ENCODE assay signal across 24 cellular contexts in genomic region chr17:64153565-64153964, GRCh38.
"Had no signal": no experiment of that assay in that cellular context is flagged by ENCODE, and none has a peak within 500 bp of the region (broad histone marks: within the 10 kb centered on the region; RNA-seq: fewer than 3 reads in every experiment).

No MANE protein-coding gene starts in this region.

- H3K27ac ChIP-seq: colonic mucosa, ovary, transverse colon had no signal

- H3K4me1 Mint-ChIP-seq: activated naive CD8-positive, alpha-beta T cell treated with anti-CD3 and anti-CD28 coated beads, Interleukin-2, amount 50 U/mL, for 24 hours had no signal

- H3K36me3 ChIP-seq: colonic mucosa, ovary had no signal

- H3K27ac Mint-ChIP-seq: activated CD4-positive, alpha-beta T cell treated with anti-CD3 and anti-CD28 coated beads, Interleukin-2, amount 10 ng/mL, durations not matched to agents 24 days and 14 days; activated CD8-positive, alpha-beta T cell treated with anti-CD3 and anti-CD28 coated beads for 36 hours; activated naive CD4-positive, alpha-beta T cell treated with anti-CD3 and anti-CD28 coated beads, Interleukin-2, amount 10 ng/mL, durations not matched to agents 7 days and 5 days; activated naive CD8-positive, alpha-beta T cell treated with anti-CD3 and anti-CD28 coated beads, Interleukin-2, amount 50 U/mL, for 24 hours; naive thymus-derived CD4-positive, alpha-beta T cell; T-cell had no signal

- H3K4me3 ChIP-seq: colonic mucosa, esophagus squamous epithelium, left lung, mucosa of descending colon, ovary, transverse colon had no signal

- DNase-seq: activated CD4-positive, alpha-beta T cell treated with anti-CD3 and anti-CD28 coated beads, Interleukin-2, amount 10 ng/mL, durations not matched to agents 24 days and 14 days; activated CD8-positive, alpha-beta memory T cell treated with anti-CD3 and anti-CD28 coated beads, Interleukin-2, amount 50 U/mL, for 4 hours; activated CD8-positive, alpha-beta T cell treated with anti-CD3 and anti-CD28 coated beads for 36 hours; activated naive CD4-positive, alpha-beta T cell treated with anti-CD3 and anti-CD28 coated beads, Interleukin-2, amount 10 ng/mL, durations not matched to agents 7 days and 5 days; activated naive CD8-positive, alpha-beta T cell treated with anti-CD3 and anti-CD28 coated beads, Interleukin-2, amount 50 U/mL, for 24 hours; activated T-cell treated with anti-CD3 and anti-CD28 coated beads, Interleukin-2, amount 50 U/mL, for 4 hours; anterior cingulate cortex; colonic mucosa; effector CD8-positive, alpha-beta T cell; esophagus squamous epithelium; glutamatergic neuron; left lung; mucosa of descending colon; ovary; stimulated activated CD4-positive, alpha-beta T cell treated with anti-CD3 and anti-CD28 coated beads, Interleukin-12 subunit alpha, Interleukin-12 subunit beta, amount 100 ng/mL, for 4 hours; stimulated activated CD4-positive, alpha-beta T cell treated with anti-CD3 and anti-CD28 coated beads, Interleukin-1b, Interleukin-23, amount 100 ng/mL, for 48 hours; stimulated activated CD8-positive, alpha-beta memory T cell treated with anti-CD3 and anti-CD28 coated beads, Interleukin-4, amount 100 ng/mL, for 48 hours; stimulated activated naive CD4-positive, alpha-beta T cell; T-cell; T-helper 9 cell; transverse colon had no signal

- ATAC-seq: activated CD8-positive, alpha-beta T cell treated with anti-CD3 and anti-CD28 coated beads for 36 hours; activated naive CD8-positive, alpha-beta T cell treated with anti-CD3 and anti-CD28 coated beads, Interleukin-2, amount 50 U/mL, for 24 hours; activated T-cell treated with anti-CD3 and anti-CD28 coated beads, Interleukin-2, amount 50 U/mL, for 4 hours; mucosa of descending colon; naive thymus-derived CD4-positive, alpha-beta T cell; SK-N-SH treated with all-trans-retinoic acid at 6 μM for 48 hours; T-cell had no signal

- H3K9me3 Mint-ChIP-seq: activated CD4-positive, alpha-beta T cell treated with anti-CD3 and anti-CD28 coated beads, Interleukin-2, amount 10 ng/mL, durations not matched to agents 24 days and 14 days; activated CD8-positive, alpha-beta T cell treated with anti-CD3 and anti-CD28 coated beads for 36 hours; activated naive CD4-positive, alpha-beta T cell treated with anti-CD3 and anti-CD28 coated beads, Interleukin-2, amount 10 ng/mL, durations not matched to agents 7 days and 5 days; activated naive CD8-positive, alpha-beta T cell treated with anti-CD3 and anti-CD28 coated beads, Interleukin-2, amount 50 U/mL, for 24 hours; activated T-cell treated with anti-CD3 and anti-CD28 coated beads, Interleukin-2, amount 50 U/mL, for 4 hours; central memory CD8-positive, alpha-beta T cell; naive thymus-derived CD4-positive, alpha-beta T cell; T-cell had no signal

- H3K4me1 ChIP-seq: colonic mucosa had no signal

- H3K27me3 ChIP-seq: colonic mucosa, esophagus squamous epithelium, left lung, ovary, transverse colon had no signal

- H3K4me3 Mint-ChIP-seq: activated CD4-positive, alpha-beta T cell treated with anti-CD3 and anti-CD28 coated beads, Interleukin-2, amount 10 ng/mL, durations not matched to agents 24 days and 14 days; activated CD8-positive, alpha-beta T cell treated with anti-CD3 and anti-CD28 coated beads for 36 hours; activated naive CD4-positive, alpha-beta T cell treated with anti-CD3 and anti-CD28 coated beads, Interleukin-2, amount 10 ng/mL, durations not matched to agents 7 days and 5 days; activated naive CD8-positive, alpha-beta T cell treated with anti-CD3 and anti-CD28 coated beads, Interleukin-2, amount 50 U/mL, for 24 hours; activated T-cell treated with anti-CD3 and anti-CD28 coated beads, Interleukin-2, amount 50 U/mL, for 4 hours; central memory CD8-positive, alpha-beta T cell; naive thymus-derived CD4-positive, alpha-beta T cell; T-cell had no signal

- H3K9me3 ChIP-seq: colonic mucosa, esophagus squamous epithelium, left lung, mucosa of descending colon, ovary, transverse colon had no signal

- H3K27me3 Mint-ChIP-seq: activated CD4-positive, alpha-beta T cell treated with anti-CD3 and anti-CD28 coated beads, Interleukin-2, amount 10 ng/mL, durations not matched to agents 24 days and 14 days; activated CD8-positive, alpha-beta T cell treated with anti-CD3 and anti-CD28 coated beads for 36 hours; activated naive CD4-positive, alpha-beta T cell treated with anti-CD3 and anti-CD28 coated beads, Interleukin-2, amount 10 ng/mL, durations not matched to agents 7 days and 5 days; activated naive CD8-positive, alpha-beta T cell treated with anti-CD3 and anti-CD28 coated beads, Interleukin-2, amount 50 U/mL, for 24 hours; central memory CD8-positive, alpha-beta T cell; naive thymus-derived CD4-positive, alpha-beta T cell; T-cell had no signal
